Comparison of ENCODE assay signal across 29 cellular contexts in genomic region chr16:5496013-5496412, GRCh38.
"Had no signal": no experiment of that assay in that cellular context is flagged by ENCODE, and none has a peak within 500 bp of the region (broad histone marks: within the 10 kb centered on the region; RNA-seq: fewer than 3 reads in every experiment).

No MANE protein-coding gene starts in this region.

- H3K27ac ChIP-seq: stomach, suprapubic skin, testis, thoracic aorta, thyroid gland, tibial artery, tibial nerve, transverse colon, upper lobe of left lung, upper lobe of right lung, uterus, vagina had no signal

- ATAC-seq: stimulated activated effector memory CD8-positive, alpha-beta T cell treated with anti-CD3 and anti-CD28 coated beads, Interleukin-12 subunit alpha, Interleukin-12 subunit beta, amount 100 ng/mL, for 72 hours; stimulated activated memory B cell treated with anti-CD40 and anti-IgM and Interleukin-4, amounts not matched to agents 10 μg/mL and 1 μg/mL and 100 μg/mL, for 72 hours; stimulated activated naive B cell treated with anti-CD40 and anti-IgM and Interleukin-4, amounts not matched to agents 10 μg/mL and 1 μg/mL and 100 μg/mL, for 72 hours; stimulated activated naive CD8-positive, alpha-beta T cell treated with anti-CD3 and anti-CD28 coated beads, Interleukin-15, amount 100 ng/mL, for 72 hours; stimulated activated naive CD8-positive, alpha-beta T cell treated with anti-CD3 and anti-CD28 coated beads, Interleukin-15, Interleukin-2, amounts not matched to agents 100 U/mL and 50 U/mL, for 24 hours; upper lobe of right lung had no signal

- DNase-seq: stimulated activated CD4-positive, alpha-beta T cell treated with anti-CD3 and anti-CD28 coated beads, Interleukin-2, amount 100 ng/mL, for 48 hours; stimulated activated CD4-positive, alpha-beta T cell treated with anti-CD3 and anti-CD28 coated beads, Interleukin-4, amount 100 ng/mL, for 1 hour; stimulated activated CD4-positive, alpha-beta T cell treated with anti-CD3 and anti-CD28 coated beads, Interleukin-4, amount 100 ng/mL, for 24 hours; stimulated activated CD4-positive, alpha-beta T cell treated with anti-CD3 and anti-CD28 coated beads, Interleukin-4, amount 100 ng/mL, for 4 hours; stimulated activated CD8-positive, alpha-beta memory T cell treated with anti-CD3 and anti-CD28 coated beads, Interleukin-4, amount 100 ng/mL, for 48 hours; stimulated activated naive B cell treated with anti-CD40 and anti-IgM and Interleukin-4, amounts not matched to agents 10 μg/mL and 1 μg/mL and 100 μg/mL, for 72 hours; stimulated activated naive CD4-positive, alpha-beta T cell; stimulated activated naive CD4-positive, alpha-beta T cell treated with Interleukin-2 at 50 U/mL for 16 hours; stimulated activated naive CD8-positive, alpha-beta T cell treated with anti-CD3 and anti-CD28 coated beads, Interleukin-15, amount 100 ng/mL, for 72 hours; stimulated activated naive CD8-positive, alpha-beta T cell treated with anti-CD3 and anti-CD28 coated beads, Interleukin-15, Interleukin-2, amounts not matched to agents 100 U/mL and 50 U/mL, for 24 hours; stomach; substantia nigra; testis; thyroid gland; tibial artery; transverse colon; trophoblast cell; upper lobe of left lung; upper lobe of right lung; uterus had no signal

- H3K27ac Mint-ChIP-seq: stimulated activated effector memory CD8-positive, alpha-beta T cell treated with anti-CD3 and anti-CD28 coated beads, Interleukin-12 subunit alpha, Interleukin-12 subunit beta, amount 100 ng/mL, for 72 hours; stimulated activated memory B cell treated with anti-CD40 and anti-IgM and Interleukin-4, amounts not matched to agents 10 μg/mL and 1 μg/mL and 100 μg/mL, for 72 hours; stimulated activated naive B cell treated with anti-CD40 and anti-IgM and Interleukin-4, amounts not matched to agents 10 μg/mL and 1 μg/mL and 100 μg/mL, for 72 hours; stimulated activated naive CD8-positive, alpha-beta T cell treated with anti-CD3 and anti-CD28 coated beads, Interleukin-15, amount 100 ng/mL, for 72 hours; stimulated activated naive CD8-positive, alpha-beta T cell treated with anti-CD3 and anti-CD28 coated beads, Interleukin-15, Interleukin-2, amounts not matched to agents 100 ng/mL and 50 ng/mL, for 24 hours; type B pancreatic cell had no signal

- H3K4me1 ChIP-seq: stomach, suprapubic skin, testis, thyroid gland, tibial artery, tibial nerve, transverse colon, upper lobe of left lung, upper lobe of right lung, uterus, vagina had no signal

- H3K4me3 ChIP-seq: stomach, suprapubic skin, testis, thoracic aorta, thyroid gland, tibial artery, tibial nerve, transverse colon, upper lobe of left lung, upper lobe of right lung, uterus, vagina had no signal

- H3K9me3 Mint-ChIP-seq: stimulated activated naive CD8-positive, alpha-beta T cell treated with anti-CD3 and anti-CD28 coated beads, Interleukin-15, Interleukin-2, amounts not matched to agents 100 ng/mL and 50 ng/mL, for 24 hours; type B pancreatic cell had no signal

- H3K4me1 Mint-ChIP-seq: stimulated activated effector memory CD8-positive, alpha-beta T cell treated with anti-CD3 and anti-CD28 coated beads, Interleukin-12 subunit alpha, Interleukin-12 subunit beta, amount 100 ng/mL, for 72 hours; stimulated activated memory B cell treated with anti-CD40 and anti-IgM and Interleukin-4, amounts not matched to agents 10 μg/mL and 1 μg/mL and 100 μg/mL, for 72 hours; stimulated activated naive B cell treated with anti-CD40 and anti-IgM and Interleukin-4, amounts not matched to agents 10 μg/mL and 1 μg/mL and 100 μg/mL, for 72 hours; stimulated activated naive CD8-positive, alpha-beta T cell treated with anti-CD3 and anti-CD28 coated beads, Interleukin-15, amount 100 ng/mL, for 72 hours had no signal

- FAIRE-seq: urothelium cell line had no signal

- H3K36me3 Mint-ChIP-seq: stimulated activated effector memory CD8-positive, alpha-beta T cell treated with anti-CD3 and anti-CD28 coated beads, Interleukin-12 subunit alpha, Interleukin-12 subunit beta, amount 100 ng/mL, for 72 hours; stimulated activated memory B cell treated with anti-CD40 and anti-IgM and Interleukin-4, amounts not matched to agents 10 μg/mL and 1 μg/mL and 100 μg/mL, for 72 hours; stimulated activated naive B cell treated with anti-CD40 and anti-IgM and Interleukin-4, amounts not matched to agents 10 μg/mL and 1 μg/mL and 100 μg/mL, for 72 hours; type B pancreatic cell had no signal

- H3K9me3 ChIP-seq: suprapubic skin, testis, thoracic aorta, thyroid gland, tibial artery, tibial nerve, transverse colon, upper lobe of left lung, upper lobe of right lung, uterus, vagina had no signal

- H3K36me3 ChIP-seq: stomach, suprapubic skin, thoracic aorta, thyroid gland, tibial artery, tibial nerve, transverse colon, upper lobe of left lung, upper lobe of right lung, uterus, vagina had no signal

- H3K4me3 Mint-ChIP-seq: stimulated activated effector memory CD8-positive, alpha-beta T cell treated with anti-CD3 and anti-CD28 coated beads, Interleukin-12 subunit alpha, Interleukin-12 subunit beta, amount 100 ng/mL, for 72 hours; stimulated activated memory B cell treated with anti-CD40 and anti-IgM and Interleukin-4, amounts not matched to agents 10 μg/mL and 1 μg/mL and 100 μg/mL, for 72 hours; stimulated activated naive B cell treated with anti-CD40 and anti-IgM and Interleukin-4, amounts not matched to agents 10 μg/mL and 1 μg/mL and 100 μg/mL, for 72 hours; stimulated activated naive CD8-positive, alpha-beta T cell treated with anti-CD3 and anti-CD28 coated beads, Interleukin-15, amount 100 ng/mL, for 72 hours; stimulated activated naive CD8-positive, alpha-beta T cell treated with anti-CD3 and anti-CD28 coated beads, Interleukin-15, Interleukin-2, amounts not matched to agents 100 ng/mL and 50 ng/mL, for 24 hours; type B pancreatic cell had no signal

- H3K27me3 ChIP-seq: suprapubic skin, testis, thyroid gland, tibial artery, tibial nerve, transverse colon, upper lobe of left lung, upper lobe of right lung, uterus, vagina had no signal

- H3K27me3 Mint-ChIP-seq: stimulated activated memory B cell treated with anti-CD40 and anti-IgM and Interleukin-4, amounts not matched to agents 10 μg/mL and 1 μg/mL and 100 μg/mL, for 72 hours; stimulated activated naive B cell treated with anti-CD40 and anti-IgM and Interleukin-4, amounts not matched to agents 10 μg/mL and 1 μg/mL and 100 μg/mL, for 72 hours; stimulated activated naive CD8-positive, alpha-beta T cell treated with anti-CD3 and anti-CD28 coated beads, Interleukin-15, Interleukin-2, amounts not matched to agents 100 ng/mL and 50 ng/mL, for 24 hours had no signal
